Comparison of ENCODE assay signal across 23 cellular contexts in genomic region chr11:30459821-30460220, GRCh38.
"Had no signal": no experiment of that assay in that cellular context is flagged by ENCODE, and none has a peak within 500 bp of the region (broad histone marks: within the 10 kb centered on the region; RNA-seq: fewer than 3 reads in every experiment).

No MANE protein-coding gene starts in this region.

- H3K36me3 ChIP-seq: gastroesophageal sphincter, heart left ventricle, ovary, sigmoid colon, transverse colon, upper lobe of right lung, uterus had no signal

- H3K4me1 ChIP-seq: foreskin keratinocyte, transverse colon, upper lobe of right lung, uterus had no signal

- H2AFZ ChIP-seq: hepatocyte had no signal

- H3K4me2 ChIP-seq: hepatocyte had no signal

- ATAC-seq: esophagus mucosa; foreskin keratinocyte; gastroesophageal sphincter; left lobe of liver; naive thymus-derived CD8-positive, alpha-beta T cell; stimulated activated effector memory CD8-positive, alpha-beta T cell treated with anti-CD3 and anti-CD28 coated beads, Interleukin-12 subunit alpha, Interleukin-12 subunit beta, amount 100 ng/mL, for 72 hours; stimulated activated naive CD8-positive, alpha-beta T cell treated with anti-CD3 and anti-CD28 coated beads, Interleukin-15, Interleukin-2, amounts not matched to agents 100 U/mL and 50 U/mL, for 24 hours; upper lobe of right lung had no signal

- H3K79me2 ChIP-seq: hepatocyte had no signal

- H3K4me3 ChIP-seq: gastroesophageal sphincter, heart left ventricle, hepatocyte, ovary, sigmoid colon, transverse colon, upper lobe of right lung, uterus had no signal

- H3K9me3 ChIP-seq: gastroesophageal sphincter, heart left ventricle, ovary, sigmoid colon, transverse colon, upper lobe of right lung, uterus had no signal

- FAIRE-seq: colon, kidney had no signal

- H3K27ac ChIP-seq: epithelial cell of prostate, foreskin keratinocyte, gastroesophageal sphincter, heart left ventricle, hepatocyte, ovary, sigmoid colon, transverse colon, upper lobe of right lung, uterus had no signal

- DNase-seq: effector CD8-positive, alpha-beta T cell; endodermal cell; foreskin keratinocyte; heart left ventricle; kidney; mesendoderm; naive thymus-derived CD8-positive, alpha-beta T cell; nephron progenitor cell; ovary; sigmoid colon; stimulated activated CD4-positive, alpha-beta T cell treated with anti-CD3 and anti-CD28 coated beads, Interleukin-2, amount 100 ng/mL, for 24 hours; stimulated activated CD4-positive, alpha-beta T cell treated with anti-CD3 and anti-CD28 coated beads, Interleukin-4, amount 100 ng/mL, for 24 hours; stimulated activated naive CD8-positive, alpha-beta T cell treated with anti-CD3 and anti-CD28 coated beads, Interleukin-15, Interleukin-2, amounts not matched to agents 100 U/mL and 50 U/mL, for 24 hours; transverse colon; upper lobe of right lung; uterus had no signal

- H3K27me3 ChIP-seq: foreskin keratinocyte, gastroesophageal sphincter, heart left ventricle, hepatocyte, ovary, sigmoid colon, transverse colon, upper lobe of right lung, uterus had no signal
